ENCODE assay signal across 9 cellular contexts in genomic region chrX:9352243-9352642, GRCh38.
DNase-seq lines count a peak whose midpoint lies in the region; ATAC-seq, FAIRE-seq and TF ChIP-seq lines count a peak whose summit lies in the region.
"Had no signal": no experiment of that assay in that cellular context is flagged by ENCODE, and none has a peak within 500 bp of the region (broad histone marks: within the 10 kb centered on the region; RNA-seq: fewer than 3 reads in every experiment).

No MANE protein-coding gene starts in this region.

- intact Hi-C loops in CD4-positive, alpha-beta memory T cell (cut with micrococcal nuclease), result loop anchor here (1.0 kb wide), 1 partner anchor 381 kb away; no protein-coding TSS in a partner anchor
- intact Hi-C loops in GM12878 (cut with micrococcal nuclease; ENCODE audit: unreplicated experiment), result loop anchor here (5.0 kb wide), 2 partner anchors 325 to 355 kb away; no protein-coding TSS in a partner anchor
- intact Hi-C loops in ovary (cut with DNase I), result no loop called here

- TF ChIP-seq EP300 in GM12878 (IDR thresholded peaks at IDR 0.05; ENCODE audit: borderline replicate concordance in 1 of 2, control insufficient read depth in 1 of 2, low read depth in 2 of 2, low read length in 2 of 2) (no peak), ovary (IDR thresholded peaks at IDR 0.05) (no peak)

- peaks cover 43% of the 10 kb centered on the region for H3K4me1 ChIP-seq in CD4-positive, alpha-beta memory T cell (ENCODE audit: insufficient read depth, low read length)
- H3K4me1 ChIP-seq in GM12878 (ENCODE audit: control insufficient read depth, insufficient read depth, low read length) (peaks cover 5% of the 10 kb centered on the region; the same call in 1 of the 2 replicates), ovary (ENCODE audit: insufficient read depth) (no peaks in the 10 kb centered on the region)

- TF ChIP-seq POLR2A in GM12878 (IDR thresholded peaks at IDR 0.05; ENCODE audit: low read depth, low read length) (0 out of 2 replicates have a peak, but pooled peaks have one; percentile 2), ovary (IDR thresholded peaks at IDR 0.05) (no peak)

- ATAC-seq in GM19463 (IDR thresholded peaks at IDR 0.05; ENCODE audit: unreplicated experiment) (peak; percentile 60), HG03439 (IDR thresholded peaks at IDR 0.05; ENCODE audit: unreplicated experiment) (peak; percentile 57), GM12878 (peak; percentile 78)

- POLR2A ChIA-PET in CD4-positive, alpha-beta memory T cell (lab: Charles Lee; ENCODE audit: partially characterized antibody), result interaction anchor here (0.8 to 2.2 kb wide), 8 partner anchors 12 to 731 kb away, joined by 3 to 22 read pairs (median 5); no protein-coding TSS in a partner anchor
- POLR2A ChIA-PET in GM12878 (lab: Charles Lee), result no interaction called here

- peaks cover 0 to 4% of the 10 kb centered on the region in 2 donors for H3K36me3 Mint-ChIP-seq in CD4-positive, alpha-beta memory T cell

- H3K4me1 Mint-ChIP-seq in CD4-positive, alpha-beta memory T cell, result peaks cover 20 to 40% (median 37%) of the 10 kb centered on the region in 4 donors

- no peak for FAIRE-seq in GM12878 (lab: Jason Lieb, UNC)

- no peaks in the 10 kb centered on the region for H4K20me1 ChIP-seq in GM12878 (ENCODE audit: control insufficient read depth, insufficient read depth)

- 2% methylated on average over 4 of the region's 4 CpGs for WGBS in GM12878 (ENCODE audit: insufficient coverage, insufficient replicate concordance, low lambda C conversion rate, missing lambda C conversion rate)
- WGBS in ovary, 3 donors, result 42 to 56% (median 50%) methylated on average over 4 of the region's 4 CpGs

- TF ChIP-seq CTCF in GM12878 (IDR thresholded peaks at IDR 0.05 in 2 of 3, conservative IDR thresholded peaks at IDR 0.05 in 1 of 3; ENCODE audit: control insufficient read depth in 2 of 3, extremely low read depth in 1 of 3, insufficient read depth in 1 of 3, low read depth in 3 of 3, low read length in 3 of 3) (no peak), ovary (IDR thresholded peaks at IDR 0.05) (no peak)

- BruUV-seq in GM12878 (replicated peaks; lab: Mats Ljungman, UMichigan), result no TSS peak

- in situ Hi-C loops in GM12878 (cut with MboI), result loop anchor here (10.0 kb wide), 1 partner anchor 353 kb away; no protein-coding TSS in a partner anchor

- peaks cover 0 to 3% (median 0%) of the 10 kb centered on the region in 8 donors for H3K9me3 Mint-ChIP-seq in CD4-positive, alpha-beta memory T cell

- CTCF ChIA-PET in CD4-positive, alpha-beta memory T cell (lab: Charles Lee; ENCODE audit: partially characterized antibody), result interaction anchor here (1.2 to 2.0 kb wide), 3 partner anchors 39 to 110 kb away, joined by 4 to 6 read pairs (median 5); no protein-coding TSS in a partner anchor
- CTCF ChIA-PET in GM12878 (lab: Yijun Ruan, JAX), result interaction anchor here (1.0 to 1.1 kb wide), 2 partner anchors 39 to 111 kb away, joined by 3 to 4 read pairs; no protein-coding TSS in a partner anchor

- TF ChIP-seq RAD21 in GM12878 (IDR thresholded peaks at IDR 0.05; ENCODE audit: insufficient read depth, low read depth, low read length), result no peak

- peak overlapping the region; percentile 54; the same call in 1 of the 2 replicates for H3K9ac ChIP-seq in GM12878 (ENCODE audit: control insufficient read depth, insufficient read depth, low read length)

- DNase-seq in CD4-positive, alpha-beta memory T cell, result peak in 1 of 5 donors; percentile 2
- DNase-seq in GM12878 (ENCODE audit: low read depth, low spot score), result peak; percentile 33
- no peak for DNase-seq in kidney glomerular epithelial cell (lab: John Stamatoyannopoulos, UW)
- no peak for DNase-seq in hypothalamus (lab: John Stamatoyannopoulos, UW)
- no peak for DNase-seq in ovary
- no peak for DNase-seq in RKO (ENCODE audit: low spot score)

- no peaks in the 10 kb centered on the region for H3K79me2 ChIP-seq in GM12878 (ENCODE audit: control insufficient read depth, insufficient read depth, low read length)

- H3K27ac ChIP-seq in CD4-positive, alpha-beta memory T cell (ENCODE audit: low read depth, low read length), result peak overlapping the region; percentile 21
- H3K27ac ChIP-seq in GM12878 (ENCODE audit: control insufficient read depth, insufficient read depth), result peak overlapping the region; percentile 79
- H3K27ac ChIP-seq in ovary, result no peak overlapping the region

- peak overlapping the region; percentile 64 to 96 (median 92) for H3K27ac Mint-ChIP-seq in CD4-positive, alpha-beta memory T cell

- RAD21 ChIA-PET in GM12878 (lab: Charles Lee; ENCODE audit: unreplicated experiment), result interaction anchor here (1.1 to 1.4 kb wide), 2 partner anchors 11 to 111 kb away, joined by 3 to 5 read pairs; no protein-coding TSS in a partner anchor

- no peaks in the 10 kb centered on the region for H3K27me3 Mint-ChIP-seq in CD4-positive, alpha-beta memory T cell

- H3K9me3 ChIP-seq in CD4-positive, alpha-beta memory T cell (ENCODE audit: control insufficient read depth in 1 of 2, low read length in 2 of 2), result no peaks in the 10 kb centered on the region
- H3K9me3 ChIP-seq in GM12878 (replicated peaks; ENCODE audit: control insufficient read depth, insufficient read depth, low read length) (peaks cover 2% of the 10 kb centered on the region; the same call in 1 of the 3 replicates), ovary (no peaks in the 10 kb centered on the region)

- no peaks in the 10 kb centered on the region for H3K36me3 ChIP-seq in CD4-positive, alpha-beta memory T cell (ENCODE audit: insufficient read depth, low read length)
- H3K36me3 ChIP-seq in GM12878 (ENCODE audit: control insufficient read depth in 2 of 2, insufficient read depth in 2 of 2, low read length in 1 of 2) (no peaks in the 10 kb centered on the region), ovary (no peaks in the 10 kb centered on the region)

- no peaks in the 10 kb centered on the region for H3K27me3 ChIP-seq in CD4-positive, alpha-beta memory T cell (ENCODE audit: insufficient read depth, low read length)
- no peaks in the 10 kb centered on the region for H3K27me3 ChIP-seq in GM12878 (replicated peaks in 1 of 2; ENCODE audit: control insufficient read depth in 2 of 2, insufficient read depth in 2 of 2, low read length in 1 of 2)
- H3K27me3 ChIP-seq in ovary, result no peaks in the 10 kb centered on the region

- H3K4me2 ChIP-seq in GM12878 (ENCODE audit: control insufficient read depth, insufficient read depth), result peak overlapping the region; percentile 68

- H2AFZ ChIP-seq in GM12878 (ENCODE audit: control insufficient read depth, low read depth, low read length), result peak overlapping the region; percentile 34; the same call in 1 of the 2 replicates

- peak overlapping the region; percentile 62 to 81 (median 77) for H3K4me3 Mint-ChIP-seq in CD4-positive, alpha-beta memory T cell
- H3K4me3 Mint-ChIP-seq: nephron had no signal

- SMC1A ChIA-PET in GM12878 (lab: Charles Lee; ENCODE audit: uncharacterized antibody, unreplicated experiment), result interaction anchor here (0.6 to 1.3 kb wide), 4 partner anchors 10 to 1316 kb away, joined by 3 to 5 read pairs (median 3); no protein-coding TSS in a partner anchor

- H3K4me3 ChIP-seq in CD4-positive, alpha-beta memory T cell (ENCODE audit: low read length in 2 of 2), result peak overlapping the region in 1 of 2 donors; percentile 35
- H3K4me3 ChIP-seq in GM12878 (peak overlapping the region; percentile 15; the same call in 1 of the 2 replicates), ovary (no peak overlapping the region)

TF ChIP-seq in GM12878, 131 proteins besides CTCF, POLR2A, EP300 and RAD21:
- TF ChIP-seq SPI1 (IDR thresholded peaks at IDR 0.05; ENCODE audit: borderline replicate concordance, insufficient read depth, low read depth, low read length) (0 out of 2 replicates have a peak, but pooled peaks have one; percentile 1), NBN (IDR thresholded peaks at IDR 0.05) (no peak)

Comparison
In these comparisons a context has a peak if more than half of its experiments do, and no peak if none do; other contexts are left out.
1. H3K27ac ChIP-seq: peak in CD4-positive, alpha-beta memory T cell (single experiment) and GM12878 (single experiment); none in ovary (0 of 2).
2. intact Hi-C loops: an anchor here in CD4-positive, alpha-beta memory T cell (1.0 kb wide) and GM12878 (5.0 kb wide); none called in ovary.
3. Peak in every context shown above with its lines, with median percentiles within 50 percentile points of each other: ATAC-seq.